Comparison of ENCODE assay signal across 1 cellular context in the genomic region with DNA sequence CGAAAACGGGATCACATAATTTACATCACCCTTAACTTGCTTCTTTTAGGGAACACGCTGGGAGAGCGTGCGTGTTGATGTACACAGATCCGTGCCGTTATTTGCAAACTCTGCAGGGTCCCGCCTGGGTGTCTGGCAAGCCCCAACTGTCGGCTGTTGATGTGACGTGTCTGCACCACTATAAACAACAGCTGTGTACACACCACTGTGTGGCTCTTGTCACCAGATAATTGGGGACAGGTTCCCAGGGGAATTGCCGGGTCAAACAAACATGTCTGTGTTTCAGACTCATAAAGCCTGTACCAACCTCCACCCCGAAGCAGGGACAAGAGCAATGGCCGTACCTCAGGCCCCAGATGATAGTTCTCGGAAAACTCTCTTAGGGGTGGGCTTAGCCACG.
TF ChIP-seq lines count a peak whose summit lies in the region.

No MANE protein-coding gene starts in this region.

TF ChIP-seq in HEK293, 187 proteins besides CTCF, POLR2A, EP300 and RAD21 (continued from another document and continues in another):
- TF ChIP-seq, protein P1, sequence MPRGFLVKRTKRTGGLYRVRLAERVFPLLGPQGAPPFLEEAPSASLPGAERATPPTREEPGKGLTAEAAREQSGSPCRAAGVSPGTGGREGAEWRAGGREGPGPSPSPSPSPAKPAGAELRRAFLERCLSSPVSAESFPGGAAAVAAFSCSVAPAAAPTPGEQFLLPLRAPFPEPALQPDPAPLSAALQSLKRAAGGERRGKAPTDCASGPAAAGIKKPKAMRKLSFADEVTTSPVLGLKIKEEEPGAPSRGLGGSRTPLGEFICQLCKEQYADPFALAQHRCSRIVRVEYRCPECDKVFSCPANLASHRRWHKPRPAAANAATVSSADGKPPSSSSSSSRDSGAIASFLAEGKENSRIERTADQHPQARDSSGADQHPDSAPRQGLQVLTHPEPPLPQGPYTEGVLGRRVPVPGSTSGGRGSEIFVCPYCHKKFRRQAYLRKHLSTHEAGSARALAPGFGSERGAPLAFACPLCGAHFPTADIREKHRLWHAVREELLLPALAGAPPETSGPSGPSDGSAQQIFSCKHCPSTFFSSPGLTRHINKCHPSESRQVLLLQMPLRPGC (tag by site-specific recombination; IDR thresholded peaks at IDR 0.05): peak; percentile 78
- TF ChIP-seq ZNF571 (tag by site-specific recombination; IDR thresholded peaks at IDR 0.05) (no peak), GLIS1 (tag by site-specific recombination; IDR thresholded peaks at IDR 0.05) (peak; percentile 96), ZEB2 (tag by site-specific recombination; IDR thresholded peaks at IDR 0.05) (peak; percentile 95), ZBTB8A (tag by site-specific recombination; IDR thresholded peaks at IDR 0.05) (peak; percentile 67), TRIM28 (IDR thresholded peaks at IDR 0.05; ENCODE audit: borderline replicate concordance, low read length) (peak; percentile 76; the same call in 1 of the 2 replicates), ZNF311 (tag by site-specific recombination; IDR thresholded peaks at IDR 0.05; ENCODE audit: borderline replicate concordance) (no peak), ZNF302 (tag by site-specific recombination; IDR thresholded peaks at IDR 0.05; ENCODE audit: low read depth) (no peak), ZNF24 (tag by site-specific recombination; IDR thresholded peaks at IDR 0.05) (peak; percentile 80), ZNF114 (tag by site-specific recombination; IDR thresholded peaks at IDR 0.05) (no peak), ZNF473 (tag by site-specific recombination; IDR thresholded peaks at IDR 0.05) (no peak), ZNF830 (tag by site-specific recombination; IDR thresholded peaks at IDR 0.05; ENCODE audit: low read depth) (no peak), ZNF19 (tag by site-specific recombination; IDR thresholded peaks at IDR 0.05; ENCODE audit: low read depth) (peak; percentile 10; the same call in 1 of the 2 replicates), GLI2 (tag by site-specific recombination; IDR thresholded peaks at IDR 0.05; ENCODE audit: borderline replicate concordance, low read depth) (peak; percentile 94), SCRT1 (tag by site-specific recombination; IDR thresholded peaks at IDR 0.05; ENCODE audit: borderline replicate concordance) (0 out of 2 replicates have a peak, but pooled peaks have one; percentile 13), TCF7L2 (IDR thresholded peaks at IDR 0.05; ENCODE audit: borderline replicate concordance, low read depth, low read length) (peak; percentile 56; the same call in 1 of the 2 replicates), ZFP69B (tag by site-specific recombination; IDR thresholded peaks at IDR 0.05) (peak; percentile 41; the same call in 1 of the 2 replicates), FEZF1 (tag by site-specific recombination; IDR thresholded peaks at IDR 0.05) (peak; percentile 91), ZSCAN30 (tag by site-specific recombination; IDR thresholded peaks at IDR 0.05) (peak; percentile 78), OSR2 (tag by site-specific recombination; IDR thresholded peaks at IDR 0.05) (peak; percentile 87), GLIS2 (tag by site-specific recombination; IDR thresholded peaks at IDR 0.05) (peak; percentile 56), ZNF658 (tag by site-specific recombination; IDR thresholded peaks at IDR 0.05) (no peak), ZBTB1 (tag by site-specific recombination; IDR thresholded peaks at IDR 0.05) (0 out of 2 replicates have a peak, but pooled peaks have one; percentile 66), GFI1B (tag by site-specific recombination; IDR thresholded peaks at IDR 0.05) (no peak), ZNF354C (tag by site-specific recombination; IDR thresholded peaks at IDR 0.05; ENCODE audit: borderline replicate concordance, low read depth) (no peak), ZNF350 (tag by site-specific recombination; IDR thresholded peaks at IDR 0.05) (no peak), ZNF510 (tag by site-specific recombination; IDR thresholded peaks at IDR 0.05; ENCODE audit: insufficient replicate concordance) (no peak), PRDM6 (tag by site-specific recombination; IDR thresholded peaks at IDR 0.05) (peak; percentile 22; the same call in 1 of the 2 replicates), ZNF266 (tag by site-specific recombination; IDR thresholded peaks at IDR 0.05; ENCODE audit: low read depth) (no peak), ZNF366 (tag by site-specific recombination; conservative IDR thresholded peaks at IDR 0.05) (0 out of 2 replicates have a peak, but pooled peaks have one; percentile 20), OVOL3 (tag by site-specific recombination; IDR thresholded peaks at IDR 0.05) (peak; percentile 94), ZNF670 (tag by site-specific recombination; IDR thresholded peaks at IDR 0.05; ENCODE audit: low read depth) (no peak), GLI4 (tag by site-specific recombination; IDR thresholded peaks at IDR 0.05) (no peak), ZIC2 (tag by site-specific recombination; IDR thresholded peaks at IDR 0.05) (peak; percentile 99), ZNF843 (tag by site-specific recombination; IDR thresholded peaks at IDR 0.05) (peak; percentile 90), ZXDB (tag by site-specific recombination; IDR thresholded peaks at IDR 0.05) (0 out of 2 replicates have a peak, but pooled peaks have one; percentile 45), ZBTB21 (tag by site-specific recombination; IDR thresholded peaks at IDR 0.05) (peak; percentile 84), ZNF792 (tag by site-specific recombination; IDR thresholded peaks at IDR 0.05) (no peak), ZNF530 (tag by site-specific recombination; IDR thresholded peaks at IDR 0.05; ENCODE audit: low read depth) (no peak), ZNF596 (tag by site-specific recombination; IDR thresholded peaks at IDR 0.05) (peak; percentile 75), ZNF629 (tag by site-specific recombination; IDR thresholded peaks at IDR 0.05) (peak; percentile 83), ZNF248 (tag by site-specific recombination; IDR thresholded peaks at IDR 0.05) (no peak), ZNF335 (tag by site-specific recombination; conservative IDR thresholded peaks at IDR 0.05) (peak; percentile 48; the same call in 1 of the 2 replicates), IKZF3 (tag by site-specific recombination; IDR thresholded peaks at IDR 0.05) (peak; percentile 89)
- TF ChIP-seq, protein P2, sequence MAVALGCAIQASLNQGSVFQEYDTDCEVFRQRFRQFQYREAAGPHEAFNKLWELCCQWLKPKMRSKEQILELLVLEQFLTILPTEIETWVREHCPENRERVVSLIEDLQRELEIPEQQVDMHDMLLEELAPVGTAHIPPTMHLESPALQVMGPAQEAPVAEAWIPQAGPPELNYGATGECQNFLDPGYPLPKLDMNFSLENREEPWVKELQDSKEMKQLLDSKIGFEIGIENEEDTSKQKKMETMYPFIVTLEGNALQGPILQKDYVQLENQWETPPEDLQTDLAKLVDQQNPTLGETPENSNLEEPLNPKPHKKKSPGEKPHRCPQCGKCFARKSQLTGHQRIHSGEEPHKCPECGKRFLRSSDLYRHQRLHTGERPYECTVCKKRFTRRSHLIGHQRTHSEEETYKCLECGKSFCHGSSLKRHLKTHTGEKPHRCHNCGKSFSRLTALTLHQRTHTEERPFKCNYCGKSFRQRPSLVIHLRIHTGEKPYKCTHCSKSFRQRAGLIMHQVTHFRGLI (tag by site-specific recombination; IDR thresholded peaks at IDR 0.05): peak; percentile 44; the same call in 1 of the 2 replicates
- TF ChIP-seq, protein P3, sequence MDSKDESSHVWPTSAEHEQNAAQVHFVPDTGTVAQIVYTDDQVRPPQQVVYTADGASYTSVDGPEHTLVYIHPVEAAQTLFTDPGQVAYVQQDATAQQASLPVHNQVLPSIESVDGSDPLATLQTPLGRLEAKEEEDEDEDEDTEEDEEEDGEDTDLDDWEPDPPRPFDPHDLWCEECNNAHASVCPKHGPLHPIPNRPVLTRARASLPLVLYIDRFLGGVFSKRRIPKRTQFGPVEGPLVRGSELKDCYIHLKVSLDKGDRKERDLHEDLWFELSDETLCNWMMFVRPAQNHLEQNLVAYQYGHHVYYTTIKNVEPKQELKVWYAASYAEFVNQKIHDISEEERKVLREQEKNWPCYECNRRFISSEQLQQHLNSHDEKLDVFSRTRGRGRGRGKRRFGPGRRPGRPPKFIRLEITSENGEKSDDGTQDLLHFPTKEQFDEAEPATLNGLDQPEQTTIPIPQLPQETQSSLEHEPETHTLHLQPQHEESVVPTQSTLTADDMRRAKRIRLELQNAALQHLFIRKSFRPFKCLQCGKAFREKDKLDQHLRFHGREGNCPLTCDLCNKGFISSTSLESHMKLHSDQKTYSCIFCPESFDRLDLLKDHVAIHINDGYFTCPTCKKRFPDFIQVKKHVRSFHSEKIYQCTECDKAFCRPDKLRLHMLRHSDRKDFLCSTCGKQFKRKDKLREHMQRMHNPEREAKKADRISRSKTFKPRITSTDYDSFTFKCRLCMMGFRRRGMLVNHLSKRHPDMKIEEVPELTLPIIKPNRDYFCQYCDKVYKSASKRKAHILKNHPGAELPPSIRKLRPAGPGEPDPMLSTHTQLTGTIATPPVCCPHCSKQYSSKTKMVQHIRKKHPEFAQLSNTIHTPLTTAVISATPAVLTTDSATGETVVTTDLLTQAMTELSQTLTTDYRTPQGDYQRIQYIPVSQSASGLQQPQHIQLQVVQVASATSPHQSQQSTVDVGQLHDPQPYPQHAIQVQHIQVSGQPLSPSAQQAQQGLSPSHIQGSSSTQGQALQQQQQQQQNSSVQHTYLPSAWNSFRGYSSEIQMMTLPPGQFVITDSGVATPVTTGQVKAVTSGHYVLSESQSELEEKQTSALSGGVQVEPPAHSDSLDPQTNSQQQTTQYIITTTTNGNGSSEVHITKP (tag by site-specific recombination; IDR thresholded peaks at IDR 0.05): peak; percentile 38; the same call in 1 of the 2 replicates
- TF ChIP-seq, protein P4, sequence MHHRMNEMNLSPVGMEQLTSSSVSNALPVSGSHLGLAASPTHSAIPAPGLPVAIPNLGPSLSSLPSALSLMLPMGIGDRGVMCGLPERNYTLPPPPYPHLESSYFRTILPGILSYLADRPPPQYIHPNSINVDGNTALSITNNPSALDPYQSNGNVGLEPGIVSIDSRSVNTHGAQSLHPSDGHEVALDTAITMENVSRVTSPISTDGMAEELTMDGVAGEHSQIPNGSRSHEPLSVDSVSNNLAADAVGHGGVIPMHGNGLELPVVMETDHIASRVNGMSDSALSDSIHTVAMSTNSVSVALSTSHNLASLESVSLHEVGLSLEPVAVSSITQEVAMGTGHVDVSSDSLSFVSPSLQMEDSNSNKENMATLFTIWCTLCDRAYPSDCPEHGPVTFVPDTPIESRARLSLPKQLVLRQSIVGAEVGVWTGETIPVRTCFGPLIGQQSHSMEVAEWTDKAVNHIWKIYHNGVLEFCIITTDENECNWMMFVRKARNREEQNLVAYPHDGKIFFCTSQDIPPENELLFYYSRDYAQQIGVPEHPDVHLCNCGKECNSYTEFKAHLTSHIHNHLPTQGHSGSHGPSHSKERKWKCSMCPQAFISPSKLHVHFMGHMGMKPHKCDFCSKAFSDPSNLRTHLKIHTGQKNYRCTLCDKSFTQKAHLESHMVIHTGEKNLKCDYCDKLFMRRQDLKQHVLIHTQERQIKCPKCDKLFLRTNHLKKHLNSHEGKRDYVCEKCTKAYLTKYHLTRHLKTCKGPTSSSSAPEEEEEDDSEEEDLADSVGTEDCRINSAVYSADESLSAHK (tag by site-specific recombination; IDR thresholded peaks at IDR 0.05): peak; percentile 87
- TF ChIP-seq, protein P5, sequence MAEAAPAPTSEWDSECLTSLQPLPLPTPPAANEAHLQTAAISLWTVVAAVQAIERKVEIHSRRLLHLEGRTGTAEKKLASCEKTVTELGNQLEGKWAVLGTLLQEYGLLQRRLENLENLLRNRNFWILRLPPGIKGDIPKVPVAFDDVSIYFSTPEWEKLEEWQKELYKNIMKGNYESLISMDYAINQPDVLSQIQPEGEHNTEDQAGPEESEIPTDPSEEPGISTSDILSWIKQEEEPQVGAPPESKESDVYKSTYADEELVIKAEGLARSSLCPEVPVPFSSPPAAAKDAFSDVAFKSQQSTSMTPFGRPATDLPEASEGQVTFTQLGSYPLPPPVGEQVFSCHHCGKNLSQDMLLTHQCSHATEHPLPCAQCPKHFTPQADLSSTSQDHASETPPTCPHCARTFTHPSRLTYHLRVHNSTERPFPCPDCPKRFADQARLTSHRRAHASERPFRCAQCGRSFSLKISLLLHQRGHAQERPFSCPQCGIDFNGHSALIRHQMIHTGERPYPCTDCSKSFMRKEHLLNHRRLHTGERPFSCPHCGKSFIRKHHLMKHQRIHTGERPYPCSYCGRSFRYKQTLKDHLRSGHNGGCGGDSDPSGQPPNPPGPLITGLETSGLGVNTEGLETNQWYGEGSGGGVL (tag by site-specific recombination; IDR thresholded peaks at IDR 0.05): no peak
- TF ChIP-seq, protein P6, sequence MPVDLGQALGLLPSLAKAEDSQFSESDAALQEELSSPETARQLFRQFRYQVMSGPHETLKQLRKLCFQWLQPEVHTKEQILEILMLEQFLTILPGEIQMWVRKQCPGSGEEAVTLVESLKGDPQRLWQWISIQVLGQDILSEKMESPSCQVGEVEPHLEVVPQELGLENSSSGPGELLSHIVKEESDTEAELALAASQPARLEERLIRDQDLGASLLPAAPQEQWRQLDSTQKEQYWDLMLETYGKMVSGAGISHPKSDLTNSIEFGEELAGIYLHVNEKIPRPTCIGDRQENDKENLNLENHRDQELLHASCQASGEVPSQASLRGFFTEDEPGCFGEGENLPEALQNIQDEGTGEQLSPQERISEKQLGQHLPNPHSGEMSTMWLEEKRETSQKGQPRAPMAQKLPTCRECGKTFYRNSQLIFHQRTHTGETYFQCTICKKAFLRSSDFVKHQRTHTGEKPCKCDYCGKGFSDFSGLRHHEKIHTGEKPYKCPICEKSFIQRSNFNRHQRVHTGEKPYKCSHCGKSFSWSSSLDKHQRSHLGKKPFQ (tag by site-specific recombination; IDR thresholded peaks at IDR 0.05): peak; percentile 74
